Comparison of ENCODE assay signal across 21 cellular contexts in genomic region chr6:55012454-55012853, GRCh38.
DNase-seq lines count a peak whose midpoint lies in the region; ATAC-seq, FAIRE-seq and TF ChIP-seq lines count a peak whose summit lies in the region.
"Had no signal": no experiment of that assay in that cellular context is flagged by ENCODE, and none has a peak within 500 bp of the region (broad histone marks: within the 10 kb centered on the region; RNA-seq: fewer than 3 reads in every experiment).

No MANE protein-coding gene starts in this region.

- H3K4me3 ChIP-seq in HepG2 (replicated peaks in 1 of 3; ENCODE audit: insufficient read depth in 1 of 3, low read depth in 2 of 3, low read length in 3 of 3), result no peak overlapping the region
- H3K4me3 ChIP-seq in right lobe of liver, result no peak overlapping the region
- no peak overlapping the region for H3K4me3 ChIP-seq in K562
- H3K4me3 ChIP-seq in coronary artery, result no peak overlapping the region
- H3K4me3 ChIP-seq: BLaER1 had no signal

- intact Hi-C loops in HepG2 (cut with micrococcal nuclease; ENCODE audit: unreplicated experiment) (no loop called here), right lobe of liver (cut with DNase I) (no loop called here), K562 (cut with micrococcal nuclease) (no loop called here), CD14-positive monocyte (cut with micrococcal nuclease) (no loop called here)

- TF ChIP-seq RAD21 in HepG2 (CRISPR knock-in tag; IDR thresholded peaks at IDR 0.05) (no peak), K562 (CRISPR knock-in tag; conservative IDR thresholded peaks at IDR 0.05 in 1 of 2, IDR thresholded peaks at IDR 0.05 in 1 of 2) (no peak)

- H3K9me3 Mint-ChIP-seq in osteocyte (ENCODE audit: unreplicated experiment) (peaks cover 6% of the 10 kb centered on the region), CD14-positive monocyte (peaks cover 0 to 6% (median 5%) of the 10 kb centered on the region in 7 donors)

- no peak for TF ChIP-seq POLR2A in HepG2 (IDR thresholded peaks at IDR 0.05; ENCODE audit: insufficient read depth in 1 of 2, low read depth in 2 of 2, low read length in 2 of 2)
- no peak for TF ChIP-seq POLR2A in right lobe of liver (IDR thresholded peaks at IDR 0.05)
- TF ChIP-seq POLR2A in K562 (conservative IDR thresholded peaks at IDR 0.05), result no peak

- POLR2A ChIA-PET in HepG2 (lab: Yijun Ruan, JAX) (no interaction called here), K562 (lab: Yijun Ruan, JAX) (no interaction called here)

- no peak for DNase-seq in HepG2 (ENCODE audit: low spot score)
- no peak for DNase-seq in right lobe of liver
- no peak for DNase-seq in K562 (ENCODE audit: extremely low read depth in 1 of 4, low spot score in 3 of 4)
- no peak for DNase-seq in osteocyte (ENCODE audit: extremely low spot score, unreplicated experiment)
- no peak for DNase-seq in NCI-H446 treated with DMSO at 0.1 percent for 48 hours (lab: John Stamatoyannopoulos, UW)
- DNase-seq in coronary artery (ENCODE audit: low spot score), result no peak
- no peak for DNase-seq in CD14-positive monocyte (ENCODE audit: low spot score)
- DNase-seq: ACHN; BE2C; C1 segment of cervical spinal cord; Caco-2; Calu3; CD4-positive, alpha-beta memory T cell; CD4-positive, CD25-positive, alpha-beta regulatory T cell; DMS79 treated with DMSO at 0.1 percent for 48 hours; GF-D8 had no signal

- TF ChIP-seq CTCF in HepG2 (CRISPR knock-in tag; IDR thresholded peaks at IDR 0.05) (no peak), right lobe of liver (IDR thresholded peaks at IDR 0.05) (no peak), K562 (IDR thresholded peaks at IDR 0.05 in 2 of 3, conservative IDR thresholded peaks at IDR 0.05 in 1 of 3; ENCODE audit: insufficient read depth in 2 of 3, low read depth in 1 of 3, low read length in 3 of 3) (no peak), osteocyte (IDR thresholded peaks at IDR 0.05) (no peak), coronary artery (IDR thresholded peaks at IDR 0.05) (no peak), CD14-positive monocyte (IDR thresholded peaks at IDR 0.05) (no peak)

- H3K79me2 ChIP-seq in HepG2 (ENCODE audit: insufficient read depth, low read length) (no peaks in the 10 kb centered on the region), K562 (ENCODE audit: control insufficient read depth, insufficient read depth, low read length) (no peaks in the 10 kb centered on the region)

- no peak overlapping the region for H3K9ac ChIP-seq in HepG2 (ENCODE audit: insufficient read depth, low read depth, low read length)
- no peak overlapping the region for H3K9ac ChIP-seq in K562 (ENCODE audit: insufficient read depth in 1 of 2, low read depth in 2 of 2, low read length in 2 of 2)
- H3K9ac ChIP-seq: BLaER1 had no signal

- H3K4me1 ChIP-seq in HepG2 (ENCODE audit: insufficient read depth, low read length) (no peaks in the 10 kb centered on the region), right lobe of liver (no peaks in the 10 kb centered on the region), K562 (replicated peaks in 1 of 2; ENCODE audit: control insufficient read depth in 2 of 2, insufficient read depth in 2 of 2, low read length in 2 of 2) (no peaks in the 10 kb centered on the region)
- H3K4me1 ChIP-seq: BE2C, BLaER1, Caco-2 had no signal

- no peaks in the 10 kb centered on the region for H3K27me3 ChIP-seq in HepG2 (ENCODE audit: control insufficient read depth in 1 of 2, insufficient read depth in 2 of 2, low read length in 2 of 2)
- no peaks in the 10 kb centered on the region for H3K27me3 ChIP-seq in right lobe of liver
- no peaks in the 10 kb centered on the region for H3K27me3 ChIP-seq in K562 (ENCODE audit: control insufficient read depth in 2 of 2, insufficient read depth in 2 of 2, low read length in 2 of 2)
- H3K27me3 ChIP-seq: BE2C, BLaER1 had no signal

- CTCF ChIA-PET in HepG2 (lab: Yijun Ruan, JAX; ENCODE audit: low intra/inter-chr PET ratio, low total read pairs), result no interaction called here
- CTCF ChIA-PET in K562 (lab: Yijun Ruan, JAX; ENCODE audit: low intra/inter-chr PET ratio), result no interaction called here

- H3K4me2 ChIP-seq in HepG2 (ENCODE audit: low read depth, low read length) (no peak overlapping the region), K562 (ENCODE audit: insufficient read depth, low read length) (no peak overlapping the region)
- H3K4me2 ChIP-seq: BLaER1 had no signal

- H3K36me3 Mint-ChIP-seq in osteocyte (ENCODE audit: unreplicated experiment) (no peaks in the 10 kb centered on the region), CD14-positive monocyte (no peaks in the 10 kb centered on the region)
- H3K36me3 Mint-ChIP-seq: CD4-positive, alpha-beta memory T cell; CD4-positive, CD25-positive, alpha-beta regulatory T cell had no signal

- ATAC-seq in HepG2 (no peak), right lobe of liver (no peak), K562 (no peak)

- H3K4me1 Mint-ChIP-seq in osteocyte (ENCODE audit: unreplicated experiment) (peaks cover 52% of the 10 kb centered on the region), CD14-positive monocyte (no peaks in the 10 kb centered on the region)
- H3K4me1 Mint-ChIP-seq: CD4-positive, alpha-beta memory T cell; CD4-positive, CD25-positive, alpha-beta regulatory T cell had no signal

- H2AFZ ChIP-seq in HepG2 (ENCODE audit: low read length) (no peak overlapping the region), K562 (ENCODE audit: low read depth, low read length) (no peak overlapping the region)

- H3K27ac ChIP-seq in HepG2 (ENCODE audit: extremely low read length, insufficient read depth, low read length), result no peak overlapping the region
- no peak overlapping the region for H3K27ac ChIP-seq in right lobe of liver
- no peak overlapping the region for H3K27ac ChIP-seq in K562 (ENCODE audit: extremely low read depth, low read depth, low read length)
- no peak overlapping the region for H3K27ac ChIP-seq in coronary artery
- H3K27ac ChIP-seq: 22Rv1, BLaER1 had no signal

- TF ChIP-seq EP300 in HepG2 (IDR thresholded peaks at IDR 0.05; ENCODE audit: low read depth in 2 of 2, low read length in 2 of 2) (no peak), HepG2 (CRISPR knock-in tag; IDR thresholded peaks at IDR 0.05; ENCODE audit: borderline replicate concordance) (no peak), K562 (IDR thresholded peaks at IDR 0.05; ENCODE audit: low read length) (no peak)

- H3K27ac Mint-ChIP-seq in osteocyte (ENCODE audit: unreplicated experiment), result peak overlapping the region; percentile 12
- no peak overlapping the region for H3K27ac Mint-ChIP-seq in CD14-positive monocyte
- H3K27ac Mint-ChIP-seq: CD4-positive, alpha-beta memory T cell; CD4-positive, CD25-positive, alpha-beta regulatory T cell had no signal

- WGBS in HepG2 (ENCODE audit: low lambda C conversion rate), result 16% methylated on average over 4 of the region's 4 CpGs
- WGBS in right lobe of liver (ENCODE audit: insufficient coverage, low coverage, low lambda C conversion rate, missing lambda C conversion rate), result 88% methylated on average over 4 of the region's 4 CpGs
- 0% methylated on average over 4 of the region's 4 CpGs for WGBS in K562 (ENCODE audit: insufficient coverage, low coverage, missing lambda C conversion rate)

- H4K20me1 ChIP-seq in HepG2 (ENCODE audit: insufficient read depth, low read length) (no peaks in the 10 kb centered on the region), K562 (replicated peaks; ENCODE audit: control insufficient read depth, insufficient read depth, low read length) (no peaks in the 10 kb centered on the region)
- H4K20me1 ChIP-seq: BLaER1 had no signal

- in situ Hi-C loops in HepG2 (cut with HindIII; ENCODE audit: extremely low pct_ligation_motif_present, low pct_unique_long_range_greater_than_20kb) (no loop called here), K562 (cut with MboI) (no loop called here)

- H3K36me3 ChIP-seq in HepG2 (replicated peaks in 1 of 2; ENCODE audit: control insufficient read depth in 1 of 2, insufficient read depth in 2 of 2, low read length in 2 of 2) (no peaks in the 10 kb centered on the region), right lobe of liver (no peaks in the 10 kb centered on the region), K562 (ENCODE audit: control insufficient read depth, insufficient read depth, low read length) (no peaks in the 10 kb centered on the region)
- H3K36me3 ChIP-seq: BE2C, BLaER1 had no signal

- H3K27me3 Mint-ChIP-seq in osteocyte (ENCODE audit: unreplicated experiment) (no peaks in the 10 kb centered on the region), CD14-positive monocyte (ENCODE audit: low read depth in 3 of 3) (no peaks in the 10 kb centered on the region)
- H3K27me3 Mint-ChIP-seq: CD4-positive, alpha-beta memory T cell; CD4-positive, CD25-positive, alpha-beta regulatory T cell had no signal

- BruUV-seq in HepG2 (replicated peaks; lab: Mats Ljungman, UMichigan), result no TSS peak
- no TSS peak for BruUV-seq in K562 (replicated peaks; lab: Mats Ljungman, UMichigan)

- FAIRE-seq in HepG2 (lab: Jason Lieb, UNC) (no peak), K562 (lab: Jason Lieb, UNC) (no peak)
- FAIRE-seq: D721Med, GM12891, GM19239 had no signal

- H3K4me3 Mint-ChIP-seq in osteocyte (ENCODE audit: unreplicated experiment) (no peak overlapping the region), CD14-positive monocyte (no peak overlapping the region)
- H3K4me3 Mint-ChIP-seq: CD4-positive, alpha-beta memory T cell; CD4-positive, CD25-positive, alpha-beta regulatory T cell had no signal

- H3K9me3 ChIP-seq in HepG2 (ENCODE audit: low read length) (no peaks in the 10 kb centered on the region), right lobe of liver (no peaks in the 10 kb centered on the region), K562 (replicated peaks; ENCODE audit: control insufficient read depth, insufficient read depth, low read depth, low read length) (no peaks in the 10 kb centered on the region)
- H3K9me3 ChIP-seq: BE2C, Caco-2 had no signal

- H3K9me1 ChIP-seq in K562 (ENCODE audit: control insufficient read depth, insufficient read depth, low read length), result no peaks in the 10 kb centered on the region

TF ChIP-seq in HepG2, 621 proteins besides CTCF, POLR2A, EP300 and RAD21 (continues in another document):
- no peak for TF ChIP-seq FOXJ3 (CRISPR knock-in tag; IDR thresholded peaks at IDR 0.05; ENCODE audit: borderline replicate concordance)
- TF ChIP-seq MXD1 (CRISPR knock-in tag; IDR thresholded peaks at IDR 0.05), result no peak

TF ChIP-seq in K562, 482 proteins besides CTCF, POLR2A, EP300 and RAD21 (continues in another document):
- no peak for TF ChIP-seq GATAD2A (IDR thresholded peaks at IDR 0.05)
- TF ChIP-seq NR2C2 (CRISPR knock-in tag; IDR thresholded peaks at IDR 0.05), result no peak
- TF ChIP-seq NR2C2 (tag; IDR thresholded peaks at IDR 0.05), result no peak
- TF ChIP-seq CREB5 (CRISPR knock-in tag; IDR thresholded peaks at IDR 0.05), result no peak
- TF ChIP-seq GABPB2 (CRISPR knock-in tag; conservative IDR thresholded peaks at IDR 0.05), result no peak

Comparison
In these comparisons a context has a peak if more than half of its experiments do, and no peak if none do; other contexts are left out.
1. Of the 241 proteins assayed by ChIP-seq in both HepG2 and K562: peak only in HepG2: none; only in K562: none; in both: MAFF and MAFK; in neither: 239.